Comparison of ENCODE assay signal across 1 cellular context in the genomic region with DNA sequence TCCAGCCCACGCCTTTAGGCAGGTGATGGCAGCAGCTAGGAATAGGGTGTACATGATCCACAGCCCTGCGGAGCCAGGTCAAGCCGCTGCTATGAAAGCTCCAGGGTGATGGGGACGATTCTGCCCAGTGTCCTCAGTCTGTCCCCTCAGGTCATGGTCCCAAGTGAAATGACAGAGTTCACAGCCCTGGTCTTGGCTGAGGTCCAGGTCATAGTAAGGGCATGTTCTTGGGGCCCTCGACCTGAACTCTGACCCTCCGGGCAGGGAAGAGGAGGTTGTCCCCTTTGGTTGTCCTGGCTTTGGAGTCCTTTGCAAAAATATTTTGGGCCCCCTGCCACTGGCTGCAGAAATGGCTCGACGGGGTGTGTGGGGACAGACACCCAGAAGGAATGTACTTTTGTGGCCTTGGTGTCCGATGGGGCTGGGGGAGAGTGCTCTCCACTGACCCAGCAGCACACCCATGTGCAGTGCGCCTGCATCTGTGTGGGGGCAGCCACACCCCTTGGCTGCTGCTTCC.
TF ChIP-seq lines count a peak whose summit lies in the region.

No MANE protein-coding gene starts in this region.

TF ChIP-seq in HepG2, 621 proteins besides CTCF, POLR2A, EP300 and RAD21 (continued from another document and continues in another):
- TF ChIP-seq THAP9 (CRISPR knock-in tag; IDR thresholded peaks at IDR 0.05; ENCODE audit: borderline replicate concordance), result 0 out of 2 replicates have a peak, but pooled peaks have one; percentile 24
- no peak for TF ChIP-seq ZNF451 (CRISPR knock-in tag; IDR thresholded peaks at IDR 0.05)
- TF ChIP-seq MEF2D (CRISPR knock-in tag; IDR thresholded peaks at IDR 0.05), result no peak
- peak; percentile 65; the same call in 1 of the 2 replicates for TF ChIP-seq ZNF598 (CRISPR knock-in tag; IDR thresholded peaks at IDR 0.05; ENCODE audit: borderline replicate concordance)
- no peak for TF ChIP-seq SP2 (CRISPR knock-in tag; IDR thresholded peaks at IDR 0.05)
- TF ChIP-seq CBX5 (CRISPR knock-in tag; IDR thresholded peaks at IDR 0.05; ENCODE audit: borderline replicate concordance), result 0 out of 2 replicates have a peak, but pooled peaks have one; percentile 7
- no peak for TF ChIP-seq IKZF5 (CRISPR knock-in tag; IDR thresholded peaks at IDR 0.05)
- TF ChIP-seq, protein P1, sequence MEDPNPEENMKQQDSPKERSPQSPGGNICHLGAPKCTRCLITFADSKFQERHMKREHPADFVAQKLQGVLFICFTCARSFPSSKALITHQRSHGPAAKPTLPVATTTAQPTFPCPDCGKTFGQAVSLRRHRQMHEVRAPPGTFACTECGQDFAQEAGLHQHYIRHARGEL (CRISPR knock-in tag; IDR thresholded peaks at IDR 0.05), result no peak
- TF ChIP-seq ZNF710 (CRISPR knock-in tag; IDR thresholded peaks at IDR 0.05; ENCODE audit: borderline replicate concordance), result no peak
- TF ChIP-seq ZSCAN31 (CRISPR knock-in tag; IDR thresholded peaks at IDR 0.05; ENCODE audit: low read depth), result no peak
- TF ChIP-seq, protein P2, sequence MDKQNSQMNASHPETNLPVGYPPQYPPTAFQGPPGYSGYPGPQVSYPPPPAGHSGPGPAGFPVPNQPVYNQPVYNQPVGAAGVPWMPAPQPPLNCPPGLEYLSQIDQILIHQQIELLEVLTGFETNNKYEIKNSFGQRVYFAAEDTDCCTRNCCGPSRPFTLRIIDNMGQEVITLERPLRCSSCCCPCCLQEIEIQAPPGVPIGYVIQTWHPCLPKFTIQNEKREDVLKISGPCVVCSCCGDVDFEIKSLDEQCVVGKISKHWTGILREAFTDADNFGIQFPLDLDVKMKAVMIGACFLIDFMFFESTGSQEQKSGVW (CRISPR knock-in tag; IDR thresholded peaks at IDR 0.05; ENCODE audit: borderline replicate concordance), result no peak
- no peak for TF ChIP-seq SP140L (CRISPR knock-in tag; IDR thresholded peaks at IDR 0.05; ENCODE audit: borderline replicate concordance)
- no peak for TF ChIP-seq ZNF749 (CRISPR knock-in tag; IDR thresholded peaks at IDR 0.05; ENCODE audit: borderline replicate concordance)
- TF ChIP-seq RBM39 (IDR thresholded peaks at IDR 0.05; ENCODE audit: low read depth, low read length, poor library complexity, severe bottlenecking), result no peak
- TF ChIP-seq NR2C2 (CRISPR knock-in tag; IDR thresholded peaks at IDR 0.05; ENCODE audit: borderline replicate concordance), result peak; percentile 76
- TF ChIP-seq ZNF672 (CRISPR knock-in tag; IDR thresholded peaks at IDR 0.05), result no peak
- TF ChIP-seq POLR2AphosphoS5 (IDR thresholded peaks at IDR 0.05; ENCODE audit: low read depth, low read length), result peak; percentile 50
- no peak for TF ChIP-seq NCOR1 (IDR thresholded peaks at IDR 0.05; ENCODE audit: borderline replicate concordance, low read length)
- TF ChIP-seq, protein P3, sequence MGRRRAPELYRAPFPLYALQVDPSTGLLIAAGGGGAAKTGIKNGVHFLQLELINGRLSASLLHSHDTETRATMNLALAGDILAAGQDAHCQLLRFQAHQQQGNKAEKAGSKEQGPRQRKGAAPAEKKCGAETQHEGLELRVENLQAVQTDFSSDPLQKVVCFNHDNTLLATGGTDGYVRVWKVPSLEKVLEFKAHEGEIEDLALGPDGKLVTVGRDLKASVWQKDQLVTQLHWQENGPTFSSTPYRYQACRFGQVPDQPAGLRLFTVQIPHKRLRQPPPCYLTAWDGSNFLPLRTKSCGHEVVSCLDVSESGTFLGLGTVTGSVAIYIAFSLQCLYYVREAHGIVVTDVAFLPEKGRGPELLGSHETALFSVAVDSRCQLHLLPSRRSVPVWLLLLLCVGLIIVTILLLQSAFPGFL (CRISPR knock-in tag; IDR thresholded peaks at IDR 0.05), result no peak
- TF ChIP-seq ZNF879 (CRISPR knock-in tag; IDR thresholded peaks at IDR 0.05), result no peak
- no peak for TF ChIP-seq ZNF333 (CRISPR knock-in tag; IDR thresholded peaks at IDR 0.05; ENCODE audit: borderline replicate concordance)
- TF ChIP-seq POGZ (CRISPR knock-in tag; IDR thresholded peaks at IDR 0.05), result 0 out of 2 replicates have a peak, but pooled peaks have one; percentile 17
- no peak for TF ChIP-seq ZNF724P (CRISPR knock-in tag; IDR thresholded peaks at IDR 0.05; ENCODE audit: borderline replicate concordance)
- no peak for TF ChIP-seq NR0B2 (CRISPR knock-in tag; IDR thresholded peaks at IDR 0.05)
- TF ChIP-seq ZZZ3 (CRISPR knock-in tag; IDR thresholded peaks at IDR 0.05; ENCODE audit: borderline replicate concordance), result no peak
- TF ChIP-seq ESRRA (CRISPR knock-in tag; IDR thresholded peaks at IDR 0.05; ENCODE audit: low read depth), result peak; percentile 97
- TF ChIP-seq NAIF1 (CRISPR knock-in tag; IDR thresholded peaks at IDR 0.05; ENCODE audit: borderline replicate concordance), result no peak
- 0 out of 2 replicates have a peak, but pooled peaks have one; percentile 25 for TF ChIP-seq HIC2 (CRISPR knock-in tag; IDR thresholded peaks at IDR 0.05; ENCODE audit: low read depth)
- 0 out of 2 replicates have a peak, but pooled peaks have one; percentile 40 for TF ChIP-seq AKAP8 (CRISPR knock-in tag; IDR thresholded peaks at IDR 0.05)
- no peak for TF ChIP-seq ZNF761 (CRISPR knock-in tag; conservative IDR thresholded peaks at IDR 0.05)
- TF ChIP-seq ZNF230 (CRISPR knock-in tag; IDR thresholded peaks at IDR 0.05), result no peak
- TF ChIP-seq ZKSCAN8 (CRISPR knock-in tag; IDR thresholded peaks at IDR 0.05; ENCODE audit: borderline replicate concordance), result no peak
- TF ChIP-seq SPEN (CRISPR knock-in tag; IDR thresholded peaks at IDR 0.05; ENCODE audit: low read depth), result no peak
- no peak for TF ChIP-seq U2AF1 (optimal IDR thresholded peaks at IDR 0.05; ENCODE audit: low read depth, low read length)
- no peak for TF ChIP-seq ZBTB40 (IDR thresholded peaks at IDR 0.05)
- no peak for TF ChIP-seq ZBTB40 (CRISPR knock-in tag; IDR thresholded peaks at IDR 0.05)
- TF ChIP-seq FOXO1 (CRISPR knock-in tag; IDR thresholded peaks at IDR 0.05), result no peak
